ENCODE assay signal across 20 cellular contexts in the genomic region with DNA sequence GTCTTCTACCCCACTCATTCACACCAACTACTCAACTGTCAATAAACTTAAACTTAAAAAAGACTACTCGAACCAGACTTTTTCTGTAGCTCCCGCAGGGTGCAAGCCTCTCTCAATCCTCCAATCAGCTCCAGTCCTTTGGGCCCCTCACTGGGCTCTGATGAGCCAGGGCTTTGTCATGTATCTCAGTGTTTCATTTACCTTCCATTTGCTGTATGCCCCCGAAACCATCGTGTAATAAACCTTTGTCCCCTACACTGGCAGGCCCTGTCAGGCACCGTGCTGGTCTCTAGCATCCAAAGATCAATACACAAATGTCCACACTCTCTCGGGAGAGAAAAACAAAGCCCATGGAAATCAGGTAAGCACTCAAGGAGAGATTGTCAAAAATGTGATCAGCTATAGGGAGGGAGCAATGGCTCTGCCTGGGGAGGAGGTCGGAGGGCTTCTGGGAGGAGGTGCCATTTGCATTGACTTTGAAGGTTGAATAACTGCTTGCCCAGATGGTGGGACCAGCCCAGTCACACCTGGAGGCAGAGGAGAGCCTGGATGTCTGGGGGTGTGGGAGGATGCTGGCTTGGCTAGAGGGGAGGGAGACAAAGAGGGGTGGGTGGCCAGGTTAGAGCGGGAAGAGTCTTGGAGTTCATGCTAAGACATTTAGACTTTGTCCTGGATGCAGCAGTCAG.
"Had no signal": no experiment of that assay in that cellular context is flagged by ENCODE, and none has a peak within 500 bp of the region (broad histone marks: within the 10 kb centered on the region; RNA-seq: fewer than 3 reads in every experiment).

No MANE protein-coding gene starts in this region.

- H3K4me3 ChIP-seq: cardiac muscle cell, neural progenitor cell, stomach, vagina had no signal

- H2AFZ ChIP-seq: neural progenitor cell had no signal

- H3K27ac Mint-ChIP-seq: activated naive CD4-positive, alpha-beta T cell treated with anti-CD3 and anti-CD28 coated beads, Interleukin-2, amount 10 ng/mL, durations not matched to agents 7 days and 5 days; activated naive CD8-positive, alpha-beta T cell treated with anti-CD3 and anti-CD28 coated beads, Interleukin-2, amount 50 U/mL, for 24 hours; activated T-cell treated with anti-CD3 and anti-CD28 coated beads, Interleukin-2, amount 50 U/mL, for 72 hours; naive thymus-derived CD4-positive, alpha-beta T cell; stimulated activated memory B cell treated with anti-CD40 and anti-IgM and Interleukin-4, amounts not matched to agents 10 μg/mL and 1 μg/mL and 100 μg/mL, for 72 hours; type B pancreatic cell had no signal

- H3K4me1 Mint-ChIP-seq: activated naive CD4-positive, alpha-beta T cell treated with anti-CD3 and anti-CD28 coated beads, Interleukin-2, amount 10 ng/mL, durations not matched to agents 7 days and 5 days; activated naive CD8-positive, alpha-beta T cell treated with anti-CD3 and anti-CD28 coated beads, Interleukin-2, amount 50 U/mL, for 24 hours had no signal

- H3K36me3 Mint-ChIP-seq: activated naive CD4-positive, alpha-beta T cell treated with anti-CD3 and anti-CD28 coated beads, Interleukin-2, amount 10 ng/mL, durations not matched to agents 7 days and 5 days had no signal

- H3K4me2 ChIP-seq: neural progenitor cell had no signal

- H3K9ac ChIP-seq: neural progenitor cell had no signal

- H3K9me3 Mint-ChIP-seq: activated naive CD4-positive, alpha-beta T cell treated with anti-CD3 and anti-CD28 coated beads, Interleukin-2, amount 10 ng/mL, durations not matched to agents 7 days and 5 days; activated T-cell treated with anti-CD3 and anti-CD28 coated beads, Interleukin-2, amount 50 U/mL, for 72 hours; stimulated activated memory B cell treated with anti-CD40 and anti-IgM and Interleukin-4, amounts not matched to agents 10 μg/mL and 1 μg/mL and 100 μg/mL, for 72 hours; type B pancreatic cell had no signal

- FAIRE-seq: small intestine had no signal

- H3K27ac ChIP-seq: cardiac muscle cell, neural progenitor cell, stomach, vagina had no signal

- H3K4me3 Mint-ChIP-seq: activated naive CD4-positive, alpha-beta T cell treated with anti-CD3 and anti-CD28 coated beads, Interleukin-2, amount 10 ng/mL, durations not matched to agents 7 days and 5 days; activated naive CD8-positive, alpha-beta T cell treated with anti-CD3 and anti-CD28 coated beads, Interleukin-2, amount 50 U/mL, for 24 hours; activated T-cell treated with anti-CD3 and anti-CD28 coated beads, Interleukin-2, amount 50 U/mL, for 72 hours; naive thymus-derived CD4-positive, alpha-beta T cell; neural progenitor cell; stimulated activated memory B cell treated with anti-CD40 and anti-IgM and Interleukin-4, amounts not matched to agents 10 μg/mL and 1 μg/mL and 100 μg/mL, for 72 hours; type B pancreatic cell had no signal

- H3K4me1 ChIP-seq: vagina had no signal

- H3K27me3 ChIP-seq: neural progenitor cell, stomach, vagina had no signal

- ATAC-seq: activated naive CD8-positive, alpha-beta T cell treated with anti-CD3 and anti-CD28 coated beads, Interleukin-2, amount 50 U/mL, for 24 hours; activated T-cell treated with anti-CD3 and anti-CD28 coated beads, Interleukin-2, amount 50 U/mL, for 72 hours; naive thymus-derived CD4-positive, alpha-beta T cell; sciatic nerve; stimulated activated memory B cell treated with anti-CD40 and anti-IgM and Interleukin-4, amounts not matched to agents 10 μg/mL and 1 μg/mL and 100 μg/mL, for 72 hours had no signal

- H3K27me3 Mint-ChIP-seq: activated naive CD8-positive, alpha-beta T cell treated with anti-CD3 and anti-CD28 coated beads, Interleukin-2, amount 50 U/mL, for 24 hours; stimulated activated memory B cell treated with anti-CD40 and anti-IgM and Interleukin-4, amounts not matched to agents 10 μg/mL and 1 μg/mL and 100 μg/mL, for 72 hours; type B pancreatic cell had no signal

- H3K36me3 ChIP-seq: cardiac muscle cell, neural progenitor cell had no signal

- H3K9me3 ChIP-seq: stomach, vagina had no signal

- DNase-seq: activated CD8-positive, alpha-beta memory T cell treated with anti-CD3 and anti-CD28 coated beads for 24 hours; activated effector memory CD4-positive, alpha-beta T cell treated with Interleukin-2 at 50 U/mL for 16 hours; activated naive CD4-positive, alpha-beta T cell treated with anti-CD3 and anti-CD28 coated beads, Interleukin-2, amount 10 ng/mL, durations not matched to agents 7 days and 5 days; activated naive CD8-positive, alpha-beta T cell treated with anti-CD3 and anti-CD28 coated beads, Interleukin-2, amount 50 U/mL, for 24 hours; activated T-cell treated with anti-CD3 and anti-CD28 coated beads, Interleukin-2, amount 50 U/mL, for 72 hours; erythroblast; foreskin fibroblast; naive thymus-derived CD4-positive, alpha-beta T cell; posterior cingulate gyrus; small intestine; stimulated activated CD4-positive, alpha-beta T cell treated with anti-CD3 and anti-CD28 coated beads, Interleukin-15, amount 100 ng/mL, for 24 hours; stomach; T-helper 1 cell; T-helper 9 cell had no signal
